Comparison of ENCODE assay signal across 27 cellular contexts in genomic region chr9:109961579-109961978, GRCh38.
A peak's percentile ranks its signal among the peaks of the same experiment; 100 is the strongest.
DNase-seq lines count a peak whose midpoint lies in the region; ATAC-seq and TF ChIP-seq lines count a peak whose summit lies in the region.
"Had no signal": no experiment of that assay in that cellular context is flagged by ENCODE, and none has a peak within 500 bp of the region (broad histone marks: within the 10 kb centered on the region; RNA-seq: fewer than 3 reads in every experiment).

No MANE protein-coding gene starts in this region.

- no peak for ATAC-seq in SK-N-SH treated with all-trans-retinoic acid at 6 μM for 48 hours
- ATAC-seq in stimulated activated memory B cell treated with anti-CD40 and anti-IgM and Interleukin-4, amounts not matched to agents 10 μg/mL and 1 μg/mL and 100 μg/mL, for 72 hours = no peak
- ATAC-seq: GM12878, Panc1, T-helper 17 cell had no signal

- H3K27ac Mint-ChIP-seq in stimulated activated memory B cell treated with anti-CD40 and anti-IgM and Interleukin-4, amounts not matched to agents 10 μg/mL and 1 μg/mL and 100 μg/mL, for 72 hours = peak overlapping the region; percentile 92
- no peak overlapping the region for H3K27ac Mint-ChIP-seq in activated CD4-positive, alpha-beta memory T cell treated with anti-CD3 and anti-CD28 coated beads for 36 hours
- H3K27ac Mint-ChIP-seq in Caco-2 (ENCODE audit: unreplicated experiment) = no peak overlapping the region
- H3K27ac Mint-ChIP-seq: HFFc6, T-helper 17 cell had no signal

- no peaks in the 10 kb centered on the region for H3K9me2 ChIP-seq in SK-N-SH

- no peak overlapping the region for H3K27ac ChIP-seq in SK-N-SH (ENCODE audit: low read depth in 2 of 2, low read length in 1 of 2)
- no peak overlapping the region for H3K27ac ChIP-seq in BLaER1 treated with 17β-estradiol and CSF1 and Interleukin-3, amounts not matched to agents 10 nM and 100 nM
- H3K27ac ChIP-seq: RWPE1 had no signal

- no peaks in the 10 kb centered on the region for H3K79me2 ChIP-seq in SK-N-SH (ENCODE audit: insufficient read depth)

- CTCF ChIA-PET in SK-N-SH (lab: Yijun Ruan, JAX) (no interaction called here), Caco-2 (lab: Charles Lee) (no interaction called here)
- CTCF ChIA-PET in activated CD4-positive, alpha-beta memory T cell treated with anti-CD3 and anti-CD28 coated beads for 36 hours (lab: Charles Lee) = no interaction called here

- no peak for TF ChIP-seq RAD21 in SK-N-SH (IDR thresholded peaks at IDR 0.05; ENCODE audit: low read length)

- H3K9me3 Mint-ChIP-seq in stimulated activated memory B cell treated with anti-CD40 and anti-IgM and Interleukin-4, amounts not matched to agents 10 μg/mL and 1 μg/mL and 100 μg/mL, for 72 hours = peaks cover 2% of the 10 kb centered on the region
- no peaks in the 10 kb centered on the region for H3K9me3 Mint-ChIP-seq in activated CD4-positive, alpha-beta memory T cell treated with anti-CD3 and anti-CD28 coated beads for 36 hours
- H3K9me3 Mint-ChIP-seq in Caco-2 (ENCODE audit: unreplicated experiment) = no peaks in the 10 kb centered on the region
- H3K9me3 Mint-ChIP-seq: HFFc6 had no signal

- no peaks in the 10 kb centered on the region for H3K27me3 Mint-ChIP-seq in stimulated activated memory B cell treated with anti-CD40 and anti-IgM and Interleukin-4, amounts not matched to agents 10 μg/mL and 1 μg/mL and 100 μg/mL, for 72 hours
- H3K27me3 Mint-ChIP-seq in activated CD4-positive, alpha-beta memory T cell treated with anti-CD3 and anti-CD28 coated beads for 36 hours = peaks cover 2% of the 10 kb centered on the region
- peaks cover 9% of the 10 kb centered on the region for H3K27me3 Mint-ChIP-seq in Caco-2 (ENCODE audit: insufficient read depth, unreplicated experiment)

- TF ChIP-seq EP300 in SK-N-SH (IDR thresholded peaks at IDR 0.05; ENCODE audit: borderline replicate concordance in 1 of 2, low read depth in 1 of 2, low read length in 1 of 2) = no peak

- no peaks in the 10 kb centered on the region for H3K27me3 ChIP-seq in SK-N-SH (ENCODE audit: insufficient read depth)
- peaks cover 0 to 76% (median 4%) of the 10 kb centered on the region in 11 experiments; a peak in 10 of 22 replicates for H3K27me3 ChIP-seq in BLaER1 treated with 17β-estradiol and CSF1 and Interleukin-3, amounts not matched to agents 10 nM and 100 nM
- H3K27me3 ChIP-seq in Caco-2 (replicated peaks; ENCODE audit: control insufficient read depth, insufficient read depth, low read length) = peaks cover 1% of the 10 kb centered on the region; the same call in 1 of the 2 replicates
- H3K27me3 ChIP-seq: BE2C had no signal

- H3K4me2 ChIP-seq in SK-N-SH = no peak overlapping the region
- H3K4me2 ChIP-seq in BLaER1 treated with 17β-estradiol and CSF1 and Interleukin-3, amounts not matched to agents 10 nM and 100 nM = peak overlapping the region in 7 of 11 experiments; percentile 8 to 45 (median 25); a peak in 9 of 22 replicates

- no TSS peak for BruUV-seq in Caco-2 (replicated peaks; lab: Mats Ljungman, UMichigan)

- H3K4me1 ChIP-seq in SK-N-SH (ENCODE audit: control insufficient read depth in 1 of 2, insufficient read depth in 2 of 2, low read depth in 1 of 2, low read length in 1 of 2) (peaks cover 0 to 3% of the 10 kb centered on the region in 2 experiments; a peak in 1 of 4 replicates), Caco-2 (no peaks in the 10 kb centered on the region)
- peaks cover 6 to 20% (median 13%) of the 10 kb centered on the region in 10 experiments for H3K4me1 ChIP-seq in BLaER1 treated with 17β-estradiol and CSF1 and Interleukin-3, amounts not matched to agents 10 nM and 100 nM
- H3K4me1 ChIP-seq: BE2C, HAP-1 had no signal

- H4K20me1 ChIP-seq in SK-N-SH (ENCODE audit: insufficient read depth) = no peaks in the 10 kb centered on the region
- H4K20me1 ChIP-seq in BLaER1 treated with 17β-estradiol and CSF1 and Interleukin-3, amounts not matched to agents 10 nM and 100 nM = peaks cover 0 to 2% (median 0%) of the 10 kb centered on the region in 11 experiments; a peak in 2 of 22 replicates

- H3F3A ChIP-seq in SK-N-SH (replicated peaks; ENCODE audit: insufficient read depth) = no peaks in the 10 kb centered on the region

- intact Hi-C loops in activated CD4-positive, alpha-beta memory T cell treated with anti-CD3 and anti-CD28 coated beads for 36 hours (cut with micrococcal nuclease) = no loop called here
- intact Hi-C loops in Caco-2 (cut with micrococcal nuclease; ENCODE audit: unreplicated experiment) = no loop called here

- H3K36me3 ChIP-seq in SK-N-SH (replicated peaks in 1 of 2; ENCODE audit: control insufficient read depth in 1 of 2, insufficient read depth in 2 of 2, low read length in 1 of 2) (peaks cover 0 to 5% of the 10 kb centered on the region in 2 experiments), Caco-2 (ENCODE audit: control insufficient read depth, insufficient read depth, low read length) (no peaks in the 10 kb centered on the region)
- H3K36me3 ChIP-seq in BLaER1 treated with 17β-estradiol and CSF1 and Interleukin-3, amounts not matched to agents 10 nM and 100 nM = no peaks in the 10 kb centered on the region
- H3K36me3 ChIP-seq: BE2C, HAP-1 had no signal

- H3K4me1 Mint-ChIP-seq in stimulated activated memory B cell treated with anti-CD40 and anti-IgM and Interleukin-4, amounts not matched to agents 10 μg/mL and 1 μg/mL and 100 μg/mL, for 72 hours = peaks cover 82% of the 10 kb centered on the region
- peaks cover 29% of the 10 kb centered on the region for H3K4me1 Mint-ChIP-seq in activated CD4-positive, alpha-beta memory T cell treated with anti-CD3 and anti-CD28 coated beads for 36 hours (ENCODE audit: low read depth)
- H3K4me1 Mint-ChIP-seq in Caco-2 (ENCODE audit: low read depth, unreplicated experiment) = no peaks in the 10 kb centered on the region

- H3K4me3 Mint-ChIP-seq in stimulated activated memory B cell treated with anti-CD40 and anti-IgM and Interleukin-4, amounts not matched to agents 10 μg/mL and 1 μg/mL and 100 μg/mL, for 72 hours = no peak overlapping the region
- no peak overlapping the region for H3K4me3 Mint-ChIP-seq in activated CD4-positive, alpha-beta memory T cell treated with anti-CD3 and anti-CD28 coated beads for 36 hours
- no peak overlapping the region for H3K4me3 Mint-ChIP-seq in Caco-2 (ENCODE audit: unreplicated experiment)
- H3K4me3 Mint-ChIP-seq: HFFc6, T-helper 17 cell had no signal

- no peaks in the 10 kb centered on the region for H3K9me3 ChIP-seq in SK-N-SH
- H3K9me3 ChIP-seq in BLaER1 treated with 17β-estradiol and CSF1 and Interleukin-3, amounts not matched to agents 10 nM and 100 nM (replicated peaks in 1 of 11) = no peaks in the 10 kb centered on the region
- H3K9me3 ChIP-seq in Caco-2 = no peaks in the 10 kb centered on the region
- H3K9me3 ChIP-seq: BE2C, HAP-1 had no signal

- TF ChIP-seq CTCF in SK-N-SH (IDR thresholded peaks at IDR 0.05) = no peak
- TF ChIP-seq CTCF in Caco-2 (IDR thresholded peaks at IDR 0.05; ENCODE audit: insufficient read depth in 1 of 2, low read depth in 1 of 2, low read length in 1 of 2, severe bottlenecking in 1 of 2, unreplicated experiment in 1 of 2) = no peak

- POLR2A ChIA-PET in SK-N-SH (lab: Yijun Ruan, JAX) (no interaction called here), Caco-2 (lab: Charles Lee) (no interaction called here)
- POLR2A ChIA-PET in activated CD4-positive, alpha-beta memory T cell treated with anti-CD3 and anti-CD28 coated beads for 36 hours (lab: Charles Lee) = no interaction called here

- WGBS in SK-N-SH (ENCODE audit: low lambda C conversion rate) = 80% methylated on average over 3 of the region's 3 CpGs

- H3K36me3 Mint-ChIP-seq in stimulated activated memory B cell treated with anti-CD40 and anti-IgM and Interleukin-4, amounts not matched to agents 10 μg/mL and 1 μg/mL and 100 μg/mL, for 72 hours = peaks cover 4% of the 10 kb centered on the region
- no peaks in the 10 kb centered on the region for H3K36me3 Mint-ChIP-seq in activated CD4-positive, alpha-beta memory T cell treated with anti-CD3 and anti-CD28 coated beads for 36 hours
- H3K36me3 Mint-ChIP-seq in Caco-2 (ENCODE audit: insufficient read depth, unreplicated experiment) = no peaks in the 10 kb centered on the region
- H3K36me3 Mint-ChIP-seq: CD4-positive, CD25-positive, alpha-beta regulatory T cell had no signal

- DNase-seq in SK-N-SH = peak; percentile 17
- DNase-seq in NCI-H69 (lab: John Stamatoyannopoulos, UW) = peak; percentile 95
- DNase-seq in activated CD4-positive, alpha-beta memory T cell treated with anti-CD3 and anti-CD28 coated beads for 36 hours = no peak
- DNase-seq in Caco-2 = no peak
- DNase-seq: BE2C; CD4-positive, CD25-positive, alpha-beta regulatory T cell; EL; GDM1; GOT3; HFFc6; KBM-7; NCI-H1417; NCI-H1694; NCI-H2029 treated with DMSO at 0.1 percent for 48 hours; NCI-H226; NCI-H510A; NCI-H774; SHP77 treated with DMSO at 0.1 percent for 48 hours; SW 1271; T-helper 17 cell had no signal

- no peak overlapping the region for H3K4me3 ChIP-seq in SK-N-SH (ENCODE audit: low read depth in 2 of 2, low read length in 1 of 2)
- H3K4me3 ChIP-seq in BLaER1 treated with 17β-estradiol and CSF1 and Interleukin-3, amounts not matched to agents 10 nM and 100 nM = no peak overlapping the region
- H3K4me3 ChIP-seq in Caco-2 (ENCODE audit: low read depth, low read length) = no peak overlapping the region
- H3K4me3 ChIP-seq: GM12878, HAP-1 had no signal

- H2AFZ ChIP-seq in SK-N-SH (ENCODE audit: low read depth) = no peak overlapping the region

- H3K9ac ChIP-seq in SK-N-SH = no peak overlapping the region
- no peak overlapping the region for H3K9ac ChIP-seq in BLaER1 treated with 17β-estradiol and CSF1 and Interleukin-3, amounts not matched to agents 10 nM and 100 nM

TF ChIP-seq in SK-N-SH, 30 proteins besides CTCF, POLR2A, EP300 and RAD21 (continues in another document):
- TF ChIP-seq EZH2phosphoT487 (IDR thresholded peaks at IDR 0.05; ENCODE audit: borderline replicate concordance, low read depth) (no peak), NRF1 (IDR thresholded peaks at IDR 0.05; ENCODE audit: low read depth, low read length) (no peak)

TF ChIP-seq in SK-N-SH treated with all-trans-retinoic acid at 6 μM for 48 hours, 23 proteins besides CTCF, POLR2A, EP300 and RAD21 (continues in another document):
- no peak for TF ChIP-seq CREB5 (CRISPR knock-in tag; IDR thresholded peaks at IDR 0.05; ENCODE audit: low read depth)
- no peak for TF ChIP-seq CSDC2 (CRISPR knock-in tag; IDR thresholded peaks at IDR 0.05)

Comparison
In these comparisons a context has a peak if more than half of its experiments do, and no peak if none do; other contexts are left out.
1. DNase-seq: peak in SK-N-SH (single experiment) and NCI-H69 (single experiment); none in activated CD4-positive, alpha-beta memory T cell treated with anti-CD3 and anti-CD28 coated beads for 36 hours (single experiment) and Caco-2 (0 of 2).